25 cellular contexts compared by ENCODE assay signal in genomic region chr9:134127065-134127580, GRCh38. TPM values are rescaled to one million over a fixed set of nuclear protein-coding genes. Genes with fewer than 3 reads are reported as not detected.
"Had no signal": no experiment of that assay in that cellular context is flagged by ENCODE, and none has a peak within 500 bp of the region (broad histone marks: within the 10 kb centered on the region; RNA-seq: fewer than 3 reads in every experiment).

No MANE protein-coding gene starts in this region.

- DNase-seq: activated CD4-positive, alpha-beta T cell treated with anti-CD3 and anti-CD28 coated beads for 48 hours; activated CD4-positive, alpha-beta T cell treated with anti-CD3 and anti-CD28 coated beads, Interleukin-2, amount 50 U/mL, for 4 hours; activated CD4-positive, CD25-positive, alpha-beta regulatory T cell treated with anti-CD3 and anti-CD28 coated beads, Interleukin-2, amount 50 U/mL, for 72 hours; activated CD8-positive, alpha-beta memory T cell treated with anti-CD3 and anti-CD28 coated beads, Interleukin-2, amount 10 ng/mL, durations not matched to agents 7 days and 5 days; activated effector memory CD4-positive, alpha-beta T cell treated with Interleukin-2 at 50 U/mL for 16 hours; activated naive CD4-positive, alpha-beta T cell; activated T-cell treated with anti-CD3 and anti-CD28 coated beads, Interleukin-2, amount 50 U/mL, for 24 hours; body of pancreas; central memory CD4-positive, alpha-beta T cell; MV-4-11; NCI-H1105; NCI-H1436; NCI-H1694 treated with DMSO at 0.1 percent for 48 hours; NCI-H2029 treated with DMSO at 0.1 percent for 48 hours; NCI-H345; NCI-H510A treated with DMSO at 0.1 percent for 48 hours; NCI-H69; NK-92 treated with Interleukin-12 subunit alpha and Interleukin-12 subunit beta, amount 100 ng/mL, for 24 hours; PC-3; SIG-M5; T-helper 17 cell; T-helper 9 cell had no signal

- H3K27ac ChIP-seq: ascending aorta, body of pancreas had no signal

- H3K27me3 ChIP-seq: ascending aorta, body of pancreas had no signal

- H3K36me3 ChIP-seq: ascending aorta had no signal

- ATAC-seq: activated CD8-positive, alpha-beta memory T cell treated with anti-CD3 and anti-CD28 coated beads, Interleukin-2, amount 10 ng/mL, durations not matched to agents 7 days and 5 days; body of pancreas; PC-3; T-helper 17 cell; WTC11 had no signal

- H3K4me3 ChIP-seq: ascending aorta, body of pancreas had no signal

- H3K9me3 ChIP-seq: ascending aorta, body of pancreas had no signal

RNA-seq across cellular contexts. Expression of gene RNU6ATAC, which starts 37.2 kb away (rescaled TPM):
- total RNA-seq: ascending aorta, body of pancreas, bronchial epithelial cell, PC-3 had no signal
